12 cellular contexts compared by ENCODE assay signal in genomic region chr3:191192270-191192669, GRCh38. TPM values are rescaled to one million over a fixed set of nuclear protein-coding genes. Genes with fewer than 3 reads are reported as not detected.
"Had no signal": no experiment of that assay in that cellular context is flagged by ENCODE, and none has a peak within 500 bp of the region (broad histone marks: within the 10 kb centered on the region; RNA-seq: fewer than 3 reads in every experiment).

No MANE protein-coding gene starts in this region.

RNA-seq across cellular contexts. Expression of gene OSTN, which starts 6.8 kb away (rescaled TPM):
- total RNA-seq: activated CD4-positive, alpha-beta memory T cell treated with anti-CD3 and anti-CD28 coated beads, Interleukin-2, amount 10 ng/mL, durations not matched to agents 7 days and 5 days; activated CD4-positive, alpha-beta T cell treated with anti-CD3 and anti-CD28 coated beads for 36 hours; activated CD4-positive, alpha-beta T cell treated with anti-CD3 and anti-CD28 coated beads, Interleukin-2, amount 10 ng/mL, durations not matched to agents 7 days and 5 days; activated CD8-positive, alpha-beta memory T cell treated with anti-CD3 and anti-CD28 coated beads, Interleukin-2, amount 10 ng/mL, durations not matched to agents 7 days and 5 days; activated CD8-positive, alpha-beta T cell treated with anti-CD3 and anti-CD28 coated beads, Interleukin-2, amount 10 ng/mL, durations not matched to agents 7 days and 5 days; activated naive CD8-positive, alpha-beta T cell treated with anti-CD3 and anti-CD28 coated beads, Interleukin-2, amount 10 ng/mL, durations not matched to agents 7 days and 5 days; activated T-helper 2 cell treated with anti-CD3 and anti-CD28 coated beads, Interferon-gamma antibody, Interleukin-2, Interleukin-4, amounts not matched to agents 10 μg/mL and 5 μg/mL and 100 μg/mL, durations not matched to agents 14 hours and 24 hours and 36 hours; ascending aorta; bronchial epithelial cell; chondrocyte; WTC11 had no signal
- polyA plus RNA-seq: cardiac muscle cell had no signal
